ENCODE assay signal across 23 cellular contexts in genomic region chr1:7620196-7620595, GRCh38.
A peak's percentile ranks its signal among the peaks of the same experiment; 100 is the strongest.
DNase-seq lines count a peak whose midpoint lies in the region; ATAC-seq lines count a peak whose summit lies in the region.
"Had no signal": no experiment of that assay in that cellular context is flagged by ENCODE, and none has a peak within 500 bp of the region (broad histone marks: within the 10 kb centered on the region; RNA-seq: fewer than 3 reads in every experiment).

No MANE protein-coding gene starts in this region.

- no peaks in the 10 kb centered on the region for H3K9me3 Mint-ChIP-seq in activated naive CD4-positive, alpha-beta T cell treated with anti-CD3 and anti-CD28 coated beads, Interleukin-2, amount 10 ng/mL, durations not matched to agents 7 days and 5 days
- H3K9me3 Mint-ChIP-seq: CD8-positive, alpha-beta memory T cell; GM23338 had no signal

- intact Hi-C loops in cardiac septum (cut with DNase I): no loop called here
- intact Hi-C loops in left cardiac atrium (cut with DNase I): no loop called here

- no peaks in the 10 kb centered on the region for H3K4me1 Mint-ChIP-seq in activated naive CD4-positive, alpha-beta T cell treated with anti-CD3 and anti-CD28 coated beads, Interleukin-2, amount 10 ng/mL, durations not matched to agents 7 days and 5 days
- H3K4me1 Mint-ChIP-seq: CD4-positive, CD25-positive, alpha-beta regulatory T cell; CD8-positive, alpha-beta memory T cell; IgD-negative memory B cell had no signal

- no peak overlapping the region for H3K4me3 Mint-ChIP-seq in activated naive CD4-positive, alpha-beta T cell treated with anti-CD3 and anti-CD28 coated beads, Interleukin-2, amount 10 ng/mL, durations not matched to agents 7 days and 5 days
- H3K4me3 Mint-ChIP-seq: CD4-positive, CD25-positive, alpha-beta regulatory T cell; CD8-positive, alpha-beta memory T cell; GM23338; IgD-negative memory B cell had no signal

- ATAC-seq in left cardiac atrium (no peak), HG03439 (IDR thresholded peaks at IDR 0.05; ENCODE audit: unreplicated experiment) (no peak), GM19395 (IDR thresholded peaks at IDR 0.05; ENCODE audit: unreplicated experiment) (no peak)
- ATAC-seq: GM12878, GM23338, HepG2 had no signal

- DNase-seq in cardiac septum (ENCODE audit: low spot score): peak; percentile 19
- no peak for DNase-seq in left cardiac atrium
- peak; percentile 24 for DNase-seq in globus pallidus (ENCODE audit: low spot score)
- peak; percentile 55 for DNase-seq in pons (ENCODE audit: low spot score)
- peak; percentile 52 for DNase-seq in superior temporal gyrus (ENCODE audit: extremely low spot score)
- no peak for DNase-seq in activated naive CD4-positive, alpha-beta T cell treated with anti-CD3 and anti-CD28 coated beads, Interleukin-2, amount 10 ng/mL, durations not matched to agents 7 days and 5 days
- DNase-seq: ACHN; BE2C; C1 segment of cervical spinal cord; CD4-positive, CD25-positive, alpha-beta regulatory T cell; CD8-positive, alpha-beta memory T cell; COR-L47; DMS 273 treated with DMSO at 0.1 percent for 48 hours; DMS53; DND-41; EL; HCEC 1CT had no signal

- H3K27me3 Mint-ChIP-seq in activated naive CD4-positive, alpha-beta T cell treated with anti-CD3 and anti-CD28 coated beads, Interleukin-2, amount 10 ng/mL, durations not matched to agents 7 days and 5 days: no peaks in the 10 kb centered on the region

- H3K36me3 Mint-ChIP-seq in activated naive CD4-positive, alpha-beta T cell treated with anti-CD3 and anti-CD28 coated beads, Interleukin-2, amount 10 ng/mL, durations not matched to agents 7 days and 5 days: no peaks in the 10 kb centered on the region
- H3K36me3 Mint-ChIP-seq: CD4-positive, CD25-positive, alpha-beta regulatory T cell; CD8-positive, alpha-beta memory T cell had no signal

- no peak overlapping the region for H3K27ac Mint-ChIP-seq in activated naive CD4-positive, alpha-beta T cell treated with anti-CD3 and anti-CD28 coated beads, Interleukin-2, amount 10 ng/mL, durations not matched to agents 7 days and 5 days
- H3K27ac Mint-ChIP-seq: GM23338, IgD-negative memory B cell had no signal

- CTCF ChIA-PET in activated naive CD4-positive, alpha-beta T cell treated with anti-CD3 and anti-CD28 coated beads, Interleukin-2, amount 10 ng/mL, durations not matched to agents 7 days and 5 days (lab: Charles Lee): no interaction called here

Comparison
In these comparisons a context has a peak if more than half of its experiments do, and no peak if none do; other contexts are left out.
1. DNase-seq: peak in cardiac septum (single experiment), globus pallidus (single experiment), pons (single experiment) and superior temporal gyrus (single experiment); none in left cardiac atrium (single experiment) and activated naive CD4-positive, alpha-beta T cell treated with anti-CD3 and anti-CD28 coated beads, Interleukin-2, amount 10 ng/mL, durations not matched to agents 7 days and 5 days (single experiment).